ENCODE assay signal across 26 cellular contexts in the genomic region with DNA sequence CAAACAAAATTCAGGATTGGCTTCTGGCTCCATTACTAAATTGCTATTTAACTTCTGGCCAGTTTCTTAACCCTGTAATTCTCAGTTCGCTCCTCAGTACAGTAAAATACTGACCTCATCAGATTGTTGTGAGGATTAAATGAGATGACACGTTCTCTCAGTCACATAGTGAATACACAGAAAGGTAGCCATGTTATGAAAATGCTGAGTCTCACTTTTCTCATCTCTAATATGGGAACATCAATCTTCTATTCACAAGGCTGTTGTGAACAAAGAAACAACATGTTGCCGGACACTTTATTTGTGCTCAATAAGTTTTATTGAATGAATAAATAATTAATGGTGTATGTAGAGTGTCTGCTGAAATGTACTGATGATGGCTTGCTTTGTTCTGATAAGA.
"Had no signal": no experiment of that assay in that cellular context is flagged by ENCODE, and none has a peak within 500 bp of the region (broad histone marks: within the 10 kb centered on the region; RNA-seq: fewer than 3 reads in every experiment).

No MANE protein-coding gene starts in this region.

- ATAC-seq: esophagus mucosa, gastrocnemius medialis, heart right ventricle, left cardiac atrium, left lung, left ventricle myocardium superior, lower lobe of right lung, mucosa of descending colon had no signal

- H3K36me3 ChIP-seq: esophagus squamous epithelium, gastrocnemius medialis, heart right ventricle, left lung, lower lobe of right lung had no signal

- H3K27ac ChIP-seq: coronary artery, dorsolateral prefrontal cortex, epithelial cell of prostate, esophagus squamous epithelium, gastrocnemius medialis, heart right ventricle, left lung, lower lobe of right lung had no signal

- H3K4me1 ChIP-seq: gastrocnemius medialis, heart right ventricle, left lung, lower lobe of right lung had no signal

- H3K9me3 ChIP-seq: esophagus squamous epithelium, gastrocnemius medialis, left lung, lower lobe of right lung had no signal

- FAIRE-seq: colon, islet of Langerhans, keratinocyte had no signal

- DNase-seq: dermis blood vessel endothelial cell; dorsolateral prefrontal cortex; effector CD4-positive, alpha-beta T cell; effector memory CD4-positive, alpha-beta T cell; erythroblast; esophagus squamous epithelium; foreskin fibroblast; foreskin melanocyte; gastrocnemius medialis; glutamatergic neuron; head of caudate nucleus; heart right ventricle; hippocampal formation; left cardiac atrium; left lung; left ventricle myocardium superior; lower lobe of right lung; mesenchymal stem cell; mucosa of descending colon; naive B cell had no signal

- H3K27me3 ChIP-seq: esophagus squamous epithelium, gastrocnemius medialis, heart right ventricle, left lung had no signal

- H3K4me3 ChIP-seq: coronary artery, dorsolateral prefrontal cortex, esophagus squamous epithelium, gastrocnemius medialis, heart right ventricle, left lung, lower lobe of right lung, mucosa of descending colon had no signal
